Comparison of ENCODE assay signal across 1 cellular context in the genomic region with DNA sequence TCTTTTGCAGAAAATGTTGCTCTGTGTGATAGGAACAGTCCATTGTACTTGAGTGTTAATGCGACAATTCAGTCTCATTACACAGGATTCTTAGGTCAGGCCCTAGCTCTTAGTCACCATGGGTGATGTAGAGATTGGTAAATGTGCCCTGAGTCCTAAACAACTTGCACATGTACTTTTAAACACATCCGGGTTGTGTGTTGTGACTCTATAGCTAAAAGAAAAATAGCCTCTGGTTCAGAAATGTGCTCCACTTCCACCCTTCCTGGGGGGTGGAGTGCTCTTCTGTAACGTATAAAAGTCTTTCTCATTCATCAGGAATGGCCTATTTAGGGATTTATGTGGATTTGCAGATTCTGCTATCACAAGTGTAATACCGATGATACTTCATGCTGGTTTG.
TF ChIP-seq lines count a peak whose summit lies in the region.

No MANE protein-coding gene starts in this region.

TF ChIP-seq in endothelial cell of umbilical vein, 7 proteins besides CTCF, POLR2A, EP300 and RAD21 (continued from another document):
- TF ChIP-seq FOS (IDR thresholded peaks at IDR 0.05; ENCODE audit: borderline replicate concordance, insufficient read depth, low read length) (no peak), MYC (IDR thresholded peaks at IDR 0.05; ENCODE audit: low read depth, low read length) (no peak)
